In genomic region chr15:100340721-100341661, GRCh38 we compare ENCODE assay signal across 8 cellular contexts. TPM values are rescaled to one million over a fixed set of nuclear protein-coding genes. Genes with fewer than 3 reads are reported as not detected.
DNase-seq lines count a peak whose midpoint lies in the region; ATAC-seq and TF ChIP-seq lines count a peak whose summit lies in the region.

No MANE protein-coding gene starts in this region.

- POLR2A ChIA-PET in Panc1 (lab: Charles Lee) = no interaction called here

- peaks cover 4 to 10% of the 10 kb centered on the region in 2 donors for H3K4me1 Mint-ChIP-seq in natural killer cell treated with Interleukin-12 subunit alpha and Interleukin-12 subunit beta and Interleukin-15 and Interleukin-18, amount 100 ng/mL, for 72 hours (ENCODE audit: low read depth in 2 of 2)

- CTCF ChIA-PET in Panc1 (lab: Charles Lee) = interaction anchor here (0.7 to 2.3 kb wide), 2 partner anchors 9 to 954 kb away, joined by 5 to 11 read pairs; partner anchors contain the start of gene SNRPA1

- TF ChIP-seq CTCF in Panc1 (IDR thresholded peaks at IDR 0.05) = no peak

- intact Hi-C loops in Panc1 (cut with micrococcal nuclease; ENCODE audit: unreplicated experiment) = loop anchor here (10.0 kb wide), 1 partner anchor 254 kb away; no protein-coding TSS in a partner anchor

- H3K4me1 ChIP-seq in Panc1 (ENCODE audit: control insufficient read depth, insufficient read depth, low read length) (no peaks in the 10 kb centered on the region), ectodermal cell (ENCODE audit: control insufficient read depth, insufficient read depth, low read length) (no peaks in the 10 kb centered on the region)

- H3K9me3 Mint-ChIP-seq in natural killer cell treated with Interleukin-12 subunit alpha and Interleukin-12 subunit beta and Interleukin-15 and Interleukin-18, amount 100 ng/mL, for 72 hours = no peaks in the 10 kb centered on the region

- H3K27ac ChIP-seq in Panc1 (ENCODE audit: low read length) (no peak overlapping the region), ectodermal cell (ENCODE audit: insufficient read depth, low read depth, low read length, poor library complexity, severe bottlenecking) (no peak overlapping the region)

- H3K9me3 ChIP-seq in Panc1 (ENCODE audit: control insufficient read depth, insufficient read depth, low read depth, low read length) (no peaks in the 10 kb centered on the region), ectodermal cell (ENCODE audit: control insufficient read depth, low read length) (no peaks in the 10 kb centered on the region)

- in situ Hi-C loops in Panc1 (cut with HindIII; ENCODE audit: low pct_unique_long_range_greater_than_20kb, low sequenced_read_pairs) = no loop called here

- peak overlapping the region; percentile 38 for H3K4me3 Mint-ChIP-seq in natural killer cell treated with Interleukin-12 subunit alpha and Interleukin-12 subunit beta and Interleukin-15 and Interleukin-18, amount 100 ng/mL, for 72 hours

- DNase-seq in NCI-H82 (lab: John Stamatoyannopoulos, UW) = peak; percentile 45
- DNase-seq in NCI-H82 treated with DMSO at 0.1 percent for 48 hours (lab: John Stamatoyannopoulos, UW; ENCODE audit: unreplicated experiment) = no peak
- no peak for DNase-seq in Panc1 (ENCODE audit: low read depth, low spot score)
- DNase-seq in natural killer cell treated with Interleukin-12 subunit alpha and Interleukin-12 subunit beta and Interleukin-15 and Interleukin-18, amount 100 ng/mL, for 72 hours (ENCODE audit: low spot score) = no peak
- no peak for DNase-seq in Ammon's horn (ENCODE audit: low spot score)
- DNase-seq in SIG-M5 (lab: John Stamatoyannopoulos, UW) = no peak

- WGBS in ectodermal cell, 2 experiments = 5% methylated on average over 134 of the region's 134 CpGs

- H3K27ac Mint-ChIP-seq in natural killer cell treated with Interleukin-12 subunit alpha and Interleukin-12 subunit beta and Interleukin-15 and Interleukin-18, amount 100 ng/mL, for 72 hours = no peak overlapping the region

- H3K4me3 ChIP-seq in Panc1 (ENCODE audit: low read depth in 2 of 2, low read length in 2 of 2) = peak overlapping the region; percentile 62
- peak overlapping the region; percentile 41 for H3K4me3 ChIP-seq in ectodermal cell (ENCODE audit: insufficient read depth, low read depth, low read length)

- H3K36me3 ChIP-seq in Panc1 (ENCODE audit: control insufficient read depth, insufficient read depth, low read length) (no peaks in the 10 kb centered on the region), ectodermal cell (ENCODE audit: control insufficient read depth, insufficient read depth, low read length) (no peaks in the 10 kb centered on the region)

- H3K27me3 Mint-ChIP-seq in natural killer cell treated with Interleukin-12 subunit alpha and Interleukin-12 subunit beta and Interleukin-15 and Interleukin-18, amount 100 ng/mL, for 72 hours = peaks cover 18 to 34% of the 10 kb centered on the region in 2 donors

- ATAC-seq in Panc1 (peak; percentile 43), GM21515 (IDR thresholded peaks at IDR 0.05; ENCODE audit: unreplicated experiment) (no peak)
- ATAC-seq in natural killer cell treated with Interleukin-12 subunit alpha and Interleukin-12 subunit beta and Interleukin-15 and Interleukin-18, amount 100 ng/mL, for 72 hours = peak; percentile 34 to 46

- H3K27me3 ChIP-seq in Panc1 (ENCODE audit: control insufficient read depth, insufficient read depth, low read length) (peaks cover 19% of the 10 kb centered on the region), ectodermal cell (ENCODE audit: control insufficient read depth, insufficient read depth, low read length, poor library complexity, severe bottlenecking) (peaks cover 54% of the 10 kb centered on the region)

- no peaks in the 10 kb centered on the region for H3K36me3 Mint-ChIP-seq in natural killer cell treated with Interleukin-12 subunit alpha and Interleukin-12 subunit beta and Interleukin-15 and Interleukin-18, amount 100 ng/mL, for 72 hours

- no TSS peak for BruUV-seq in Panc1 (replicated peaks; lab: Mats Ljungman, UMichigan)

RNA-seq across cellular contexts. Expression of gene ADAMTS17, which starts 0.8 kb away (rescaled TPM):
- 1.6 TPM for total RNA-seq in Panc1 (2021; ENCODE audit: unreplicated experiment)
- polyA plus RNA-seq in Panc1 (2012; ENCODE audit: insufficient read length) = 1.3 TPM
- polyA plus RNA-seq in ectodermal cell (2013, experiment 1 of 4) = 1.2 TPM
- 2.2 TPM for polyA plus RNA-seq in ectodermal cell (2013, experiment 2 of 4)
- polyA plus RNA-seq in ectodermal cell (2013, experiment 3 of 4) = 1.3 TPM
- polyA plus RNA-seq in ectodermal cell (2013, experiment 4 of 4) = 2.1 TPM
- total RNA-seq in natural killer cell treated with Interleukin-12 subunit alpha and Interleukin-12 subunit beta and Interleukin-15 and Interleukin-18, amount 100 ng/mL, for 72 hours = under 1 TPM; 0.31 to 0.59 TPM
